In the genomic region with DNA sequence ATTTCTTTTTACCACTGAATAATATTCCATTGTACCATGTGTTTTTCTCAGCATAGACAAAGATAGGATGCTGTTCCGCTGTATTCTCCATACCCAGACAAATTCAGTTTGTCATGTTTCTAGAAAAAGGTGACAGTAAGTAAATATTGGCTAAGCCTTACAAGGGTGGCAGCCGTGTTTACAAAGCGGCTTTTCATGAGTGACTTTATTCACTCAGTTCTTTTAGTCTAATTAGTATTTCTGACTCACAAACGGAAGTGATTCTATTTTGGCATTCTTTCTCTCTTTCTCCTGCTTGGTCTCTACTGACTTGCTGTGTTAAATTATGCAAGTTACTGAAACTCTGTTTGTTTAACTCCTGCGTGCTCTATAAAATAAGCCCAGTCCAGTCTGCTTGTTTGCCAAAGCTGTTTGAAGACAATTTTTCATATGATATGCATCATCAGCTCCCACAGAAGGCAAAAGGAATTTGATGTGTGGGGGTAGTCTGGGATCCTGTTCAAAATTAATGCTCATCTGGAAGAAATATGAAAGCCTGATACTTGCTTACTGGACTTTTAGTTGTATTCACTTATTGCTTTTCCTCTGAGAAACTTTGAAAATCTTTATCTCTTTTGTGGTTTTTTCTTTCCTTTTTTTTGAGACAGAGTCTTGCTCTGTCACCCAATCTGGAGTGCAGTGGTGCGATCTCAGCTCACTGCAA, we compare ENCODE assay signal across 9 cellular contexts. TPM values are rescaled to one million over a fixed set of nuclear protein-coding genes. Genes with fewer than 3 reads are reported as not detected.
DNase-seq lines count a peak whose midpoint lies in the region; ATAC-seq and TF ChIP-seq lines count a peak whose summit lies in the region.
"Had no signal": no experiment of that assay in that cellular context is flagged by ENCODE, and none has a peak within 500 bp of the region (broad histone marks: within the 10 kb centered on the region; RNA-seq: fewer than 3 reads in every experiment).

No MANE protein-coding gene starts in this region.

- no peak for TF ChIP-seq CTCF in WTC11 (IDR thresholded peaks at IDR 0.05)
- TF ChIP-seq CTCF in liver (IDR thresholded peaks at IDR 0.05; ENCODE audit: low read depth, low read length, missing input control): no peak
- TF ChIP-seq CTCF in CD14-positive monocyte (IDR thresholded peaks at IDR 0.05): no peak

- peaks cover 23% of the 10 kb centered on the region for H3K27me3 Mint-ChIP-seq in WTC11 (ENCODE audit: low read depth)
- H3K27me3 Mint-ChIP-seq in CD14-positive monocyte (ENCODE audit: low read depth in 3 of 3): peaks cover 53 to 75% (median 61%) of the 10 kb centered on the region in 3 donors
- H3K27me3 Mint-ChIP-seq in immature natural killer cell (ENCODE audit: low read depth in 3 of 3): peaks cover 14 to 32% (median 15%) of the 10 kb centered on the region in 3 donors

- H3K36me3 ChIP-seq in liver (ENCODE audit: control insufficient read depth in 4 of 4, insufficient read depth in 3 of 4, low read depth in 1 of 4, low read length in 3 of 4): no peaks in the 10 kb centered on the region

- no peak overlapping the region for H3K27ac Mint-ChIP-seq in WTC11
- no peak overlapping the region for H3K27ac Mint-ChIP-seq in CD14-positive monocyte
- H3K27ac Mint-ChIP-seq in immature natural killer cell: no peak overlapping the region
- H3K27ac Mint-ChIP-seq: activated T-helper 2 cell treated with anti-CD3 and anti-CD28 coated beads, Interferon-gamma antibody, Interleukin-2, Interleukin-4, amounts not matched to agents 10 μg/mL and 5 μg/mL and 100 μg/mL, durations not matched to agents 14 hours and 24 hours and 36 hours had no signal

- peaks cover 5% of the 10 kb centered on the region for H3K9me3 Mint-ChIP-seq in WTC11
- peaks cover 2 to 16% (median 11%) of the 10 kb centered on the region in 7 donors for H3K9me3 Mint-ChIP-seq in CD14-positive monocyte
- H3K9me3 Mint-ChIP-seq in immature natural killer cell: peaks cover 0 to 10% (median 9%) of the 10 kb centered on the region in 6 donors

- peaks cover 4% of the 10 kb centered on the region; the same call in 1 of the 2 replicates for H3K36me3 Mint-ChIP-seq in WTC11
- H3K36me3 Mint-ChIP-seq in CD14-positive monocyte: peaks cover 0 to 6% of the 10 kb centered on the region in 2 donors
- H3K36me3 Mint-ChIP-seq in immature natural killer cell: peaks cover 0 to 4% (median 0%) of the 10 kb centered on the region in 3 donors

- H3K4me1 ChIP-seq in liver (ENCODE audit: control insufficient read depth in 4 of 4, insufficient read depth in 4 of 4, low read length in 3 of 4): peaks cover 7 to 23% (median 14%) of the 10 kb centered on the region in 4 donors

- H3K4me1 Mint-ChIP-seq in WTC11 (peaks cover 25% of the 10 kb centered on the region), CD14-positive monocyte (peaks cover 16% of the 10 kb centered on the region), immature natural killer cell (peaks cover 15 to 16% of the 10 kb centered on the region in 2 donors)

- ATAC-seq in WTC11: no peak

- WGBS in liver: 30% methylated on average over 6 of the region's 6 CpGs

- H3K9me3 ChIP-seq in liver (ENCODE audit: control insufficient read depth in 4 of 4, low read length in 3 of 4): peaks cover 0 to 2% (median 1%) of the 10 kb centered on the region in 4 donors

- H3K27ac ChIP-seq in liver (ENCODE audit: low read depth in 1 of 2, low read length in 2 of 2): no peak overlapping the region

- intact Hi-C loops in CD14-positive monocyte (cut with micrococcal nuclease) (no loop called here), head of caudate nucleus (cut with DNase I) (no loop called here)

- POLR2A ChIA-PET in WTC11 (lab: Charles Lee): no interaction called here

- DNase-seq in COLO668 (lab: John Stamatoyannopoulos, UW; ENCODE audit: unreplicated experiment) (peak; percentile 59), NCI-H1417 (lab: John Stamatoyannopoulos, UW) (peak; percentile 34 to 94 (median 77)), WTC11 (ENCODE audit: low spot score) (no peak), CD14-positive monocyte (ENCODE audit: low spot score) (no peak), head of caudate nucleus (no peak), immature natural killer cell (no peak)
- DNase-seq in stimulated activated CD4-positive, alpha-beta T cell treated with anti-CD3 and anti-CD28 coated beads, Interleukin-4, amount 100 ng/mL, for 24 hours: no peak

- TF ChIP-seq RAD21 in liver (IDR thresholded peaks at IDR 0.05): no peak

- no peak overlapping the region for H3K9ac ChIP-seq in liver (ENCODE audit: low read depth in 1 of 2, low read length in 2 of 2)

- CTCF ChIA-PET in WTC11 (lab: Charles Lee): no interaction called here

- peaks cover 0 to 2% (median 0%) of the 10 kb centered on the region in 4 donors for H3K27me3 ChIP-seq in liver (ENCODE audit: control insufficient read depth in 4 of 4, insufficient read depth in 4 of 4, low read length in 3 of 4)

- H3K4me3 ChIP-seq in liver (ENCODE audit: low read depth in 1 of 3, low read length in 3 of 3): no peak overlapping the region

- no peak overlapping the region for H3K4me3 Mint-ChIP-seq in WTC11
- H3K4me3 Mint-ChIP-seq in CD14-positive monocyte: peak overlapping the region in 1 of 2 donors; percentile 76
- no peak overlapping the region for H3K4me3 Mint-ChIP-seq in immature natural killer cell

TF ChIP-seq in WTC11, 78 proteins besides CTCF, POLR2A, EP300 and RAD21:
- TF ChIP-seq SMAD4 (CRISPR knock-in tag; IDR thresholded peaks at IDR 0.05) (no peak), ZNF423 (CRISPR knock-in tag; IDR thresholded peaks at IDR 0.05) (no peak), GABPB1 (CRISPR knock-in tag; IDR thresholded peaks at IDR 0.05) (peak; percentile 83), HMGA2 (CRISPR knock-in tag; IDR thresholded peaks at IDR 0.05) (no peak), FOXJ3 (CRISPR knock-in tag; IDR thresholded peaks at IDR 0.05; ENCODE audit: borderline replicate concordance) (no peak)

TF ChIP-seq in liver, 16 proteins besides CTCF, POLR2A, EP300 and RAD21:
- TF ChIP-seq TAF1 (conservative IDR thresholded peaks at IDR 0.05) (no peak), YY1 (IDR thresholded peaks at IDR 0.05) (no peak), NR2F2 (IDR thresholded peaks at IDR 0.05) (no peak), GABPA (IDR thresholded peaks at IDR 0.05 in 1 of 2, conservative IDR thresholded peaks at IDR 0.05 in 1 of 2) (no peak), FOXA2 (IDR thresholded peaks at IDR 0.05) (peak; percentile 68), JUND (IDR thresholded peaks at IDR 0.05) (no peak)
- TF ChIP-seq, protein P1, sequence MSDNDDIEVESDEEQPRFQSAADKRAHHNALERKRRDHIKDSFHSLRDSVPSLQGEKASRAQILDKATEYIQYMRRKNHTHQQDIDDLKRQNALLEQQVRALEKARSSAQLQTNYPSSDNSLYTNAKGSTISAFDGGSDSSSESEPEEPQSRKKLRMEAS (IDR thresholded peaks at IDR 0.05): no peak
- TF ChIP-seq, protein P2, sequence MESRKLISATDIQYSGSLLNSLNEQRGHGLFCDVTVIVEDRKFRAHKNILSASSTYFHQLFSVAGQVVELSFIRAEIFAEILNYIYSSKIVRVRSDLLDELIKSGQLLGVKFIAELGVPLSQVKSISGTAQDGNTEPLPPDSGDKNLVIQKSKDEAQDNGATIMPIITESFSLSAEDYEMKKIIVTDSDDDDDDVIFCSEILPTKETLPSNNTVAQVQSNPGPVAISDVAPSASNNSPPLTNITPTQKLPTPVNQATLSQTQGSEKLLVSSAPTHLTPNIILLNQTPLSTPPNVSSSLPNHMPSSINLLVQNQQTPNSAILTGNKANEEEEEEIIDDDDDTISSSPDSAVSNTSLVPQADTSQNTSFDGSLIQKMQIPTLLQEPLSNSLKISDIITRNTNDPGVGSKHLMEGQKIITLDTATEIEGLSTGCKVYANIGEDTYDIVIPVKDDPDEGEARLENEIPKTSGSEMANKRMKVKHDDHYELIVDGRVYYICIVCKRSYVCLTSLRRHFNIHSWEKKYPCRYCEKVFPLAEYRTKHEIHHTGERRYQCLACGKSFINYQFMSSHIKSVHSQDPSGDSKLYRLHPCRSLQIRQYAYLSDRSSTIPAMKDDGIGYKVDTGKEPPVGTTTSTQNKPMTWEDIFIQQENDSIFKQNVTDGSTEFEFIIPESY (IDR thresholded peaks at IDR 0.05): no peak
TF ChIP-seq in liver: peak in this region for 1.

RNA-seq across cellular contexts. Expression of a gene that starts 2.3 kb away (rescaled TPM):
- total RNA-seq in WTC11 (2021) (5.8 to 7.1 TPM (median 7.0 TPM) in 3 replicates), liver (1 to 10 TPM; 1.4 to 3.8 TPM)
- polyA plus RNA-seq in liver (under 1 TPM; 0.51 to 0.69 TPM), CD14-positive monocyte (not detected), immature natural killer cell (not detected)

RNA-seq across cellular contexts. Expression of a gene that starts 38.9 kb away (rescaled TPM):
- total RNA-seq in WTC11 (2021) (20.6 to 27.5 TPM (median 21.7 TPM) in 3 replicates), liver (10 to 100 TPM; 15.8 to 37.2 TPM)
- polyA plus RNA-seq in liver (10 to 100 TPM; 12.0 to 28.8 TPM), CD14-positive monocyte (1 to 10 TPM; 7.3 to 9.7 TPM), immature natural killer cell (10 to 100 TPM in 1 of 3 donors, 1 to 10 TPM in 2; 4.2 to 16.2 (median 8.9) TPM)

RNA-seq across cellular contexts. Expression of a gene that starts 41.5 kb away (rescaled TPM):
- total RNA-seq in WTC11 (2021): 0.16 to 0.46 TPM (median 0.44 TPM) in 3 replicates
- total RNA-seq in liver: under 1 TPM; 0.17 to 0.33 TPM
- polyA plus RNA-seq in liver: under 1 TPM in 1 of 2 donors, not detected in 1; 0.07 TPM
- polyA plus RNA-seq in CD14-positive monocyte: not detected
- polyA plus RNA-seq in immature natural killer cell: not detected

Comparison
In these comparisons a context has a peak if more than half of its experiments do, and no peak if none do; other contexts are left out.
1. DNase-seq: peak in COLO668 (single experiment) and NCI-H1417 (3 of 3); none in WTC11 (single experiment), CD14-positive monocyte (single experiment), head of caudate nucleus (0 of 42), immature natural killer cell (0 of 3) and stimulated activated CD4-positive, alpha-beta T cell treated with anti-CD3 and anti-CD28 coated beads, Interleukin-4, amount 100 ng/mL, for 24 hours (single experiment).